7 cellular contexts compared by ENCODE assay signal in genomic region chr20:62387219-62387913, GRCh38. TPM values are rescaled to one million over a fixed set of nuclear protein-coding genes. Genes with fewer than 3 reads are reported as not detected.
DNase-seq lines count a peak whose midpoint lies in the region; ATAC-seq and TF ChIP-seq lines count a peak whose summit lies in the region.

No MANE protein-coding gene starts in this region.

- ATAC-seq in HG02981 (IDR thresholded peaks at IDR 0.05; ENCODE audit: unreplicated experiment) (peak; percentile 12), activated B cell treated with CpG ODN at 0.5 μM for 24 hours (ENCODE audit: low read depth) (no peak)

- peaks cover 10 to 26% of the 10 kb centered on the region in 2 donors for H3K36me3 ChIP-seq in stomach smooth muscle (ENCODE audit: control insufficient read depth in 2 of 2, insufficient read depth in 2 of 2, low read length in 2 of 2)

- peak overlapping the region; percentile 85 for H3K27ac ChIP-seq in stomach smooth muscle (ENCODE audit: low read length)

- POLR2A ChIA-PET in activated B cell treated with CpG ODN at 0.5 μM for 24 hours (lab: Charles Lee): interaction anchor here (0.6 to 2.1 kb wide), 19 partner anchors 12 to 1080 kb away, joined by 3 to 21 read pairs (median 4); partner anchors contain the start of genes ADRM1, LAMA5, LSM14B and SLCO4A1

- H3K27ac Mint-ChIP-seq in activated B cell treated with CpG ODN at 0.5 μM for 24 hours: peak overlapping the region; percentile 74

- TF ChIP-seq CTCF in activated B cell treated with CpG ODN at 0.5 μM for 24 hours (IDR thresholded peaks at IDR 0.05) (no peak), GM13976 (IDR thresholded peaks at IDR 0.05; ENCODE audit: borderline replicate concordance, control extremely low read depth, extremely low read depth, insufficient read depth, missing control alignments) (no peak)

- no peaks in the 10 kb centered on the region for H3K27me3 ChIP-seq in stomach smooth muscle (ENCODE audit: control insufficient read depth in 1 of 2, insufficient read depth in 2 of 2, low read length in 2 of 2)

- in situ Hi-C loops in GM13976 (cut with MboI; ENCODE audit: low sequenced_read_pairs, unreplicated experiment): loop anchor here (10.0 kb wide), 1 partner anchor 83 kb away; the partner anchor contains the start of gene ADRM1

- no peak for DNase-seq in activated B cell treated with CpG ODN at 0.5 μM for 24 hours
- DNase-seq in GM13976 (ENCODE audit: low spot score): no peak
- no peak for DNase-seq in NK-92 (lab: John Stamatoyannopoulos, UW; ENCODE audit: unreplicated experiment)
- DNase-seq in DMS 273 treated with DMSO at 0.1 percent for 48 hours (lab: John Stamatoyannopoulos, UW): no peak

- peak overlapping the region; percentile 78 to 91 for H3K9ac ChIP-seq in stomach smooth muscle (ENCODE audit: low read length in 2 of 2)

- H3K4me3 Mint-ChIP-seq in activated B cell treated with CpG ODN at 0.5 μM for 24 hours: peak overlapping the region; percentile 89

- peaks cover 48% of the 10 kb centered on the region for H3K4me1 Mint-ChIP-seq in activated B cell treated with CpG ODN at 0.5 μM for 24 hours

- peaks cover 51% of the 10 kb centered on the region for H3K36me3 Mint-ChIP-seq in activated B cell treated with CpG ODN at 0.5 μM for 24 hours (ENCODE audit: low read depth)

- CTCF ChIA-PET in activated B cell treated with CpG ODN at 0.5 μM for 24 hours (lab: Charles Lee): no interaction called here

- no peaks in the 10 kb centered on the region for H3K27me3 Mint-ChIP-seq in activated B cell treated with CpG ODN at 0.5 μM for 24 hours

- H3K9me3 Mint-ChIP-seq in activated B cell treated with CpG ODN at 0.5 μM for 24 hours: no peaks in the 10 kb centered on the region

- peaks cover 23% of the 10 kb centered on the region for H3K4me1 ChIP-seq in stomach smooth muscle (ENCODE audit: control insufficient read depth, insufficient read depth, low read length)

- H3K4me3 ChIP-seq in iPS-11a (ENCODE audit: low read depth, low read length) (peak overlapping the region; percentile 100), stomach smooth muscle (ENCODE audit: low read length in 2 of 2) (peak overlapping the region; percentile 95)

- no peaks in the 10 kb centered on the region for H3K9me3 ChIP-seq in stomach smooth muscle (ENCODE audit: control insufficient read depth in 2 of 2, low read length in 2 of 2)

- intact Hi-C loops in activated B cell treated with CpG ODN at 0.5 μM for 24 hours (cut with micrococcal nuclease): loop anchor here (1.0 to 10.0 kb wide), 5 partner anchors 20 to 547 kb away; partner anchors contain the start of genes CABLES2, GID8, MRGBP and OGFR

RNA-seq across cellular contexts. Expression of gene RPS21, which starts 0.5 kb away (rescaled TPM):
- 2,912 and 3,555 TPM in 2 replicates for total RNA-seq in activated B cell treated with CpG ODN at 0.5 μM for 24 hours

RNA-seq across cellular contexts. Expression of gene CABLES2, which starts 19.7 kb away (rescaled TPM):
- 6.6 and 7.0 TPM in 2 replicates for total RNA-seq in activated B cell treated with CpG ODN at 0.5 μM for 24 hours

RNA-seq across cellular contexts. Expression of gene LAMA5, which starts 20.3 kb away (rescaled TPM):
- total RNA-seq in activated B cell treated with CpG ODN at 0.5 μM for 24 hours: 19.8 and 24.8 TPM in 2 replicates

RNA-seq across cellular contexts. Expression of gene RBBP8NL, which starts 40.0 kb away (rescaled TPM):
- not detected in 2 replicates for total RNA-seq in activated B cell treated with CpG ODN at 0.5 μM for 24 hours
